In genomic region chr13:28623782-28624706, GRCh38 we compare ENCODE assay signal across 1 cellular context.
TF ChIP-seq lines count a peak whose summit lies in the region.

No MANE protein-coding gene starts in this region.

TF ChIP-seq in H1, 55 proteins besides CTCF, POLR2A, EP300 and RAD21:
- no peak for TF ChIP-seq FOSL1 (IDR thresholded peaks at IDR 0.05; ENCODE audit: insufficient read depth, low read depth, low read length)
- no peak for TF ChIP-seq SIX5 (IDR thresholded peaks at IDR 0.05; ENCODE audit: low read depth, low read length)
